In the genomic region with DNA sequence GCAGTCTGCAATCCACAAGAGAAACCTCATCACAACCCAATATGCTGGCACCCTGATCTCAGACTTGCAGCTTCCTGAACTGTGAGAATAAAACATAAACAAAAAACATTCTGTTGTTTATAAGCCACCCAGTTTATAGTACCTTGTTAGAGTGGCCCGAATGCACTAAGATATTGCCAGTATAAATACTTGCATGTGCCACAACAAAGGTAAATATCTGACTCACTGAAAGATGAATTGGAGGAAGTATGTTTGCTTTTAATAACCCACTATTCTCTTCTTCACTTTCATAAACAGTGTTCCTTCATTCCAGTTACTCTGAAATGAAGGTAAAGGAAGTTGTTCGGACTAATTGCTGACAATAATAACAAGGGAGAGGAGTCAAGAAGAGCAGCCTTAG, we compare ENCODE assay signal across 16 cellular contexts.
DNase-seq lines count a peak whose midpoint lies in the region; ATAC-seq and TF ChIP-seq lines count a peak whose summit lies in the region.
"Had no signal": no experiment of that assay in that cellular context is flagged by ENCODE, and none has a peak within 500 bp of the region (broad histone marks: within the 10 kb centered on the region; RNA-seq: fewer than 3 reads in every experiment).

No MANE protein-coding gene starts in this region.

- TF ChIP-seq POLR2A in adrenal gland (IDR thresholded peaks at IDR 0.05) (no peak), upper lobe of left lung (IDR thresholded peaks at IDR 0.05) (no peak)

- WGBS in adrenal gland, 4 donors = 45 to 55% (median 50%) methylated on average over 2 of the region's 2 CpGs
- WGBS in upper lobe of left lung, 2 donors = 48 to 59% methylated on average over 2 of the region's 2 CpGs

- H3K9me3 ChIP-seq in RWPE2 (ENCODE audit: severe bottlenecking) (no peaks in the 10 kb centered on the region), neural progenitor cell (ENCODE audit: low read depth) (no peaks in the 10 kb centered on the region), adrenal gland (replicated peaks in 1 of 3) (no peaks in the 10 kb centered on the region), upper lobe of left lung (no peaks in the 10 kb centered on the region)
- H3K9me3 ChIP-seq: BE2C, SK-N-SH had no signal

- no peaks in the 10 kb centered on the region for H4K20me1 ChIP-seq in neural progenitor cell (ENCODE audit: low read depth)

- H3K27ac Mint-ChIP-seq in neural progenitor cell = no peak overlapping the region

- TF ChIP-seq EP300 in upper lobe of left lung (IDR thresholded peaks at IDR 0.05) = no peak

- no peaks in the 10 kb centered on the region for H3K36me3 Mint-ChIP-seq in neural progenitor cell

- TF ChIP-seq CTCF in LNCaP clone FGC (IDR thresholded peaks at IDR 0.05; ENCODE audit: control insufficient read depth, extremely low read depth, insufficient read depth) (no peak), RWPE2 (IDR thresholded peaks at IDR 0.05; ENCODE audit: poor library complexity, severe bottlenecking) (no peak), neural progenitor cell (IDR thresholded peaks at IDR 0.05) (no peak), adrenal gland (IDR thresholded peaks at IDR 0.05) (no peak), upper lobe of left lung (IDR thresholded peaks at IDR 0.05) (no peak)

- H3K27ac ChIP-seq in RWPE2 (ENCODE audit: poor library complexity, severe bottlenecking) (no peak overlapping the region), neural progenitor cell (no peak overlapping the region), adrenal gland (no peak overlapping the region), upper lobe of left lung (no peak overlapping the region)
- H3K27ac ChIP-seq: PC-9 had no signal

- H3K36me3 ChIP-seq in RWPE2 (ENCODE audit: low read depth) (no peaks in the 10 kb centered on the region), neural progenitor cell (no peaks in the 10 kb centered on the region), adrenal gland (replicated peaks in 1 of 2) (no peaks in the 10 kb centered on the region), upper lobe of left lung (no peaks in the 10 kb centered on the region)
- H3K36me3 ChIP-seq: BE2C had no signal

- no peak overlapping the region for H3K9ac ChIP-seq in neural progenitor cell
- H3K9ac ChIP-seq: SK-N-SH had no signal

- peak; percentile 37 for DNase-seq in NCI-H510A treated with DMSO at 0.1 percent for 48 hours (lab: John Stamatoyannopoulos, UW)
- DNase-seq in NCI-H510A (lab: John Stamatoyannopoulos, UW) = no peak
- DNase-seq in LNCaP clone FGC (ENCODE audit: low read depth) = peak; percentile 34
- DNase-seq in RWPE2 (ENCODE audit: low spot score) = no peak
- no peak for DNase-seq in neural progenitor cell (ENCODE audit: low spot score)
- DNase-seq in adrenal gland = no peak
- DNase-seq in upper lobe of left lung = no peak
- DNase-seq: BE2C, Kasumi-1, NCI-H1092 treated with DMSO at 0.1 percent for 48 hours, NCI-H1694 treated with DMSO at 0.1 percent for 48 hours, NCI-H446, PC-9, SIG-M5, SK-N-SH had no signal

- no peaks in the 10 kb centered on the region for H3K79me2 ChIP-seq in neural progenitor cell (ENCODE audit: low read depth)

- no peak overlapping the region for H3K4me3 ChIP-seq in LNCaP clone FGC (ENCODE audit: low read depth, low read length)
- no peak overlapping the region for H3K4me3 ChIP-seq in RWPE2 (ENCODE audit: severe bottlenecking)
- no peak overlapping the region for H3K4me3 ChIP-seq in neural progenitor cell
- no peak overlapping the region for H3K4me3 ChIP-seq in adrenal gland
- H3K4me3 ChIP-seq in upper lobe of left lung = no peak overlapping the region
- H3K4me3 ChIP-seq: PC-9 had no signal

- no peaks in the 10 kb centered on the region for H3K4me1 Mint-ChIP-seq in neural progenitor cell

- H3K4me1 ChIP-seq in RWPE2 (ENCODE audit: insufficient read depth, poor library complexity, severe bottlenecking) (no peaks in the 10 kb centered on the region), neural progenitor cell (no peaks in the 10 kb centered on the region), adrenal gland (replicated peaks in 1 of 2) (no peaks in the 10 kb centered on the region), upper lobe of left lung (no peaks in the 10 kb centered on the region)
- H3K4me1 ChIP-seq: BE2C had no signal

- H3K4me2 ChIP-seq in neural progenitor cell = no peak overlapping the region
- H3K4me2 ChIP-seq: PC-9, SK-N-SH had no signal

- H3K27me3 ChIP-seq in RWPE2 (ENCODE audit: insufficient read depth, poor library complexity, severe bottlenecking) = peaks cover 36% of the 10 kb centered on the region
- no peaks in the 10 kb centered on the region for H3K27me3 ChIP-seq in neural progenitor cell
- no peaks in the 10 kb centered on the region for H3K27me3 ChIP-seq in adrenal gland
- no peaks in the 10 kb centered on the region for H3K27me3 ChIP-seq in upper lobe of left lung
- H3K27me3 ChIP-seq: BE2C had no signal

- H2AFZ ChIP-seq in neural progenitor cell (replicated peaks) = peak overlapping the region; percentile 44
- H2AFZ ChIP-seq: PC-9 had no signal

- intact Hi-C loops in adrenal gland (cut with DNase I) = no loop called here

- peaks cover 3% of the 10 kb centered on the region for H3K9me3 Mint-ChIP-seq in neural progenitor cell

- no peaks in the 10 kb centered on the region for H3F3A ChIP-seq in neural progenitor cell (ENCODE audit: low read depth)

- H3K27me3 Mint-ChIP-seq in neural progenitor cell (ENCODE audit: insufficient read depth, low read depth) = no peaks in the 10 kb centered on the region

- ATAC-seq in RWPE2 (ENCODE audit: low read depth) (peak; percentile 29; the same call in 2 of the 3 replicates), GM18907 (IDR thresholded peaks at IDR 0.05; ENCODE audit: unreplicated experiment) (no peak), upper lobe of left lung (ENCODE audit: low FRiP score in 2 of 2) (no peak)

- no peak overlapping the region for H3K4me3 Mint-ChIP-seq in neural progenitor cell

Comparison
In these comparisons a context has a peak if more than half of its experiments do, and no peak if none do; other contexts are left out.
1. DNase-seq: peak in NCI-H510A treated with DMSO at 0.1 percent for 48 hours (single experiment) and LNCaP clone FGC (single experiment); none in NCI-H510A (single experiment), RWPE2 (single experiment), neural progenitor cell (single experiment), adrenal gland (0 of 7) and upper lobe of left lung (0 of 2).